ENCODE assay signal across 11 cellular contexts in the genomic region with DNA sequence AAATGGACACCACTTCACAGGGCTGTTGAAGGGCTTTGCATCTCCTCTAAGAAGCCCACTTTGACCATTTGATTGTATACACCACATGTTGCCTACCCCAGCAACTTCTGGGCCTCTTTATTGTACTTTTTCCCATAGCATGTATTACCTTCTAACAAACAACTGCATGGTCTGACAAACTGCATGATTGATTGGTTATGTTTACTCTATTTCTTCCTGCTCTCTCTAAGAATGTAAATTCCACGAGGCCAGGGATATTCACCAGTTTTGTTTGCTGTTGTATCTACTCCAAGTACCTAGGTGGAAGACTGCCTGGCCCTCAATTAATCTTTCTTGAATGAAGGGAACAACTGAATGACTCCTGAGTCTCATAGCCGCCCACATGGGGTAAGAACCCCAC. TPM values are rescaled to one million over a fixed set of nuclear protein-coding genes. Genes with fewer than 3 reads are reported as not detected.
"Had no signal": no experiment of that assay in that cellular context is flagged by ENCODE, and none has a peak within 500 bp of the region (broad histone marks: within the 10 kb centered on the region; RNA-seq: fewer than 3 reads in every experiment).

No MANE protein-coding gene starts in this region.

- H3K9me3 ChIP-seq: HAP-1 had no signal

- H3K4me3 ChIP-seq: GM23248, HAP-1, K562 had no signal

- DNase-seq: GM23248, GOT3, H7, HFFc6, IMR-90 had no signal

- H3K9ac ChIP-seq: GM23248 had no signal

- H3K36me3 ChIP-seq: HAP-1 had no signal

- FAIRE-seq: K562 had no signal

- ATAC-seq: HCT116, K562 had no signal

- H2AFZ ChIP-seq: GM23248 had no signal

- H3K27ac ChIP-seq: GM23248, HL-60 had no signal

RNA-seq across cellular contexts. Expression of a gene that starts 22.8 kb away (rescaled TPM):
- total RNA-seq: GM23248, H4, H7, HFFc6, HT1080, IMR-90, K562 had no signal
- polyA plus RNA-seq: GM23248, IMR-90, K562 had no signal

RNA-seq across cellular contexts. Expression of a gene that starts 47.3 kb away (rescaled TPM):
- total RNA-seq: GM23248, H4, HFFc6, HT1080, IMR-90, K562 had no signal
- polyA plus RNA-seq: GM23248, K562 had no signal
